Comparison of ENCODE assay signal across 1 cellular context in genomic region chr12:632102-632696, GRCh38.
TF ChIP-seq lines count a peak whose summit lies in the region.

No MANE protein-coding gene starts in this region.

TF ChIP-seq in HepG2, 621 proteins besides CTCF, POLR2A, EP300 and RAD21 (continued from another document and continues in another):
- TF ChIP-seq ZNF687 (CRISPR knock-in tag; IDR thresholded peaks at IDR 0.05) (no peak), ZBTB37 (CRISPR knock-in tag; IDR thresholded peaks at IDR 0.05) (peak; percentile 95), ZNF225 (CRISPR knock-in tag; IDR thresholded peaks at IDR 0.05) (no peak), KLF15 (CRISPR knock-in tag; IDR thresholded peaks at IDR 0.05; ENCODE audit: borderline replicate concordance) (no peak), ZNF83 (CRISPR knock-in tag; IDR thresholded peaks at IDR 0.05; ENCODE audit: borderline replicate concordance) (no peak), FOXA3 (CRISPR knock-in tag; IDR thresholded peaks at IDR 0.05) (peak; percentile 84), RCOR2 (CRISPR knock-in tag; IDR thresholded peaks at IDR 0.05) (0 out of 2 replicates have a peak, but pooled peaks have one; percentile 50), HINFP (CRISPR knock-in tag; IDR thresholded peaks at IDR 0.05; ENCODE audit: low read depth) (peak; percentile 71; the same call in 1 of the 2 replicates), GABPA (IDR thresholded peaks at IDR 0.05; ENCODE audit: low read depth, low read length) (no peak), GABPA (CRISPR knock-in tag; IDR thresholded peaks at IDR 0.05; ENCODE audit: low read depth) (no peak), STAG1 (CRISPR knock-in tag; IDR thresholded peaks at IDR 0.05) (no peak), DBP (CRISPR knock-in tag; IDR thresholded peaks at IDR 0.05; ENCODE audit: not compliant biosample characterization) (no peak), FOXK1 (CRISPR knock-in tag; IDR thresholded peaks at IDR 0.05; ENCODE audit: borderline replicate concordance, low read depth) (peak; percentile 39; the same call in 1 of the 2 replicates), KLF16 (CRISPR knock-in tag; IDR thresholded peaks at IDR 0.05) (0 out of 4 replicates have a peak, but pooled peaks of 1 of the 2 experiments have one; percentile 37), ZNF331 (CRISPR knock-in tag; IDR thresholded peaks at IDR 0.05) (peak; percentile 51; the same call in 1 of the 2 replicates), ZBTB43 (CRISPR knock-in tag; conservative IDR thresholded peaks at IDR 0.05) (no peak), RXRA (CRISPR knock-in tag; IDR thresholded peaks at IDR 0.05) (peak; percentile 56; the same call in 1 of the 2 replicates), GATAD2A (CRISPR knock-in tag; IDR thresholded peaks at IDR 0.05) (peak; percentile 81), CAMTA2 (CRISPR knock-in tag; IDR thresholded peaks at IDR 0.05; ENCODE audit: borderline replicate concordance) (no peak), ZNF788 (CRISPR knock-in tag; IDR thresholded peaks at IDR 0.05; ENCODE audit: borderline replicate concordance) (peak; percentile 52; the same call in 1 of the 2 replicates), ARID5B (CRISPR knock-in tag; IDR thresholded peaks at IDR 0.05) (peak; percentile 81), SMARCC2 (IDR thresholded peaks at IDR 0.05) (no peak), HBP1 (CRISPR knock-in tag; IDR thresholded peaks at IDR 0.05; ENCODE audit: low read depth) (no peak), TFE3 (CRISPR knock-in tag; IDR thresholded peaks at IDR 0.05) (peak; percentile 52; the same call in 1 of the 2 replicates), SKIL (CRISPR knock-in tag; IDR thresholded peaks at IDR 0.05; ENCODE audit: borderline replicate concordance) (peak; percentile 73; the same call in 1 of the 2 replicates), TRAFD1 (CRISPR knock-in tag; IDR thresholded peaks at IDR 0.05; ENCODE audit: borderline replicate concordance) (no peak), ZBTB7B (CRISPR knock-in tag; IDR thresholded peaks at IDR 0.05) (no peak), ZNF777 (CRISPR knock-in tag; IDR thresholded peaks at IDR 0.05) (no peak), TBP (CRISPR knock-in tag; IDR thresholded peaks at IDR 0.05) (no peak), ZNF10 (CRISPR knock-in tag; IDR thresholded peaks at IDR 0.05; ENCODE audit: borderline replicate concordance, low read depth) (no peak), ZNF3 (CRISPR knock-in tag; IDR thresholded peaks at IDR 0.05) (no peak), ZNF501 (CRISPR knock-in tag; IDR thresholded peaks at IDR 0.05) (no peak), ZBTB49 (CRISPR knock-in tag; IDR thresholded peaks at IDR 0.05; ENCODE audit: borderline replicate concordance) (no peak)
